24 cellular contexts compared by ENCODE assay signal in the genomic region with DNA sequence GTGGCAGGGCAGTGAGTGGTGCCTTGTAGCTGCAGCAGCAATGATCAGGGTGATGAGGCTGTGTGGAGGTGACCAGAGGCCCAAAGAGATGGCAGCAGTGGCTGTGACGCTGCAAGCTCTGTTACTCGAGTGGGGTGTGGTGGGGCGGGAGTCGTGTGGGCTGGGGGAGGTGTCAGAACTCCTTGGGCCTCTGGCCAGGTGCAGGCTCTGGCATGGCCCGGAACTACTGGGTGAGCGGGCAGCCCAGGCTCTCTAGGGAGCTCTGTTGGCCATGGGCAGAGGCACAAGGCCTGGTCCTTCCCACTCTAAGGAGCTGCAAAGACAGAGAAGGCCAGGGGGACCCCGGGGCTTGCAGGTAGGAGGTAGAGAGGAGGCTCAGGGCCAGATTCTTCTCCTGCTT.
DNase-seq lines count a peak whose midpoint lies in the region; ATAC-seq and TF ChIP-seq lines count a peak whose summit lies in the region.
"Had no signal": no experiment of that assay in that cellular context is flagged by ENCODE, and none has a peak within 500 bp of the region (broad histone marks: within the 10 kb centered on the region; RNA-seq: fewer than 3 reads in every experiment).

No MANE protein-coding gene starts in this region.

- H3K27ac ChIP-seq in adrenal gland (peak overlapping the region in 3 of 5 donors; percentile 47 to 74 (median 61)), lung (ENCODE audit: low read depth in 1 of 2, low read length in 1 of 2) (no peak overlapping the region), GM23338 (ENCODE audit: low read depth) (no peak overlapping the region)
- H3K27ac ChIP-seq: heart left ventricle, HL-60, psoas muscle had no signal

- no peak for TF ChIP-seq POLR2A in adrenal gland (IDR thresholded peaks at IDR 0.05)

- no peaks in the 10 kb centered on the region for H3K36me3 Mint-ChIP-seq in activated CD8-positive, alpha-beta T cell treated with anti-CD3 and anti-CD28 coated beads, Interleukin-2, amount 10 ng/mL, durations not matched to agents 7 days and 5 days (ENCODE audit: low read depth)
- H3K36me3 Mint-ChIP-seq in activated CD8-positive, alpha-beta T cell treated with anti-CD3 and anti-CD28 coated beads for 36 hours (ENCODE audit: low read depth) = no peaks in the 10 kb centered on the region
- H3K36me3 Mint-ChIP-seq in type B pancreatic cell (no peaks in the 10 kb centered on the region), GM23338 (ENCODE audit: low read depth) (no peaks in the 10 kb centered on the region)

- no peaks in the 10 kb centered on the region for H3K9me3 Mint-ChIP-seq in activated CD8-positive, alpha-beta T cell treated with anti-CD3 and anti-CD28 coated beads, Interleukin-2, amount 10 ng/mL, durations not matched to agents 7 days and 5 days (ENCODE audit: insufficient read depth)
- H3K9me3 Mint-ChIP-seq in activated CD8-positive, alpha-beta T cell treated with anti-CD3 and anti-CD28 coated beads for 36 hours = no peaks in the 10 kb centered on the region
- no peaks in the 10 kb centered on the region for H3K9me3 Mint-ChIP-seq in type B pancreatic cell
- H3K9me3 Mint-ChIP-seq in GM23338 = no peaks in the 10 kb centered on the region
- H3K9me3 Mint-ChIP-seq: activated T-cell treated with anti-CD3 and anti-CD28 coated beads, Interleukin-2, amount 50 U/mL, for 24 hours; stimulated activated naive CD8-positive, alpha-beta T cell treated with anti-CD3 and anti-CD28 coated beads, Interleukin-15, Interleukin-2, amounts not matched to agents 100 ng/mL and 50 ng/mL, for 24 hours; T-helper 1 cell treated with Interleukin-12 subunit alpha and Interleukin-12 subunit beta and Interleukin-4 antibody, amounts not matched to agents 30 μg/mL and 1 μg/mL, for 36 hours had no signal

- no peaks in the 10 kb centered on the region for H3K9me3 ChIP-seq in adrenal gland (replicated peaks in 1 of 3)
- no peaks in the 10 kb centered on the region for H3K9me3 ChIP-seq in lung (ENCODE audit: control insufficient read depth in 2 of 2, insufficient read depth in 1 of 2, low read length in 1 of 2)
- H3K9me3 ChIP-seq: BE2C, heart left ventricle, psoas muscle had no signal

- H3K4me1 Mint-ChIP-seq in activated CD8-positive, alpha-beta T cell treated with anti-CD3 and anti-CD28 coated beads, Interleukin-2, amount 10 ng/mL, durations not matched to agents 7 days and 5 days (ENCODE audit: low read depth) = no peaks in the 10 kb centered on the region
- H3K4me1 Mint-ChIP-seq in activated CD8-positive, alpha-beta T cell treated with anti-CD3 and anti-CD28 coated beads for 36 hours (ENCODE audit: low read depth) = no peaks in the 10 kb centered on the region
- H3K4me1 Mint-ChIP-seq in type B pancreatic cell (ENCODE audit: unreplicated experiment) (peaks cover 23% of the 10 kb centered on the region), GM23338 (peaks cover 2% of the 10 kb centered on the region; the same call in 2 of the 3 replicates)
- H3K4me1 Mint-ChIP-seq: activated CD4-positive, alpha-beta T cell treated with anti-CD3 and anti-CD28 coated beads for 36 hours had no signal

- no peaks in the 10 kb centered on the region for H3K79me2 ChIP-seq in GM23338 (replicated peaks; ENCODE audit: insufficient read depth)

- intact Hi-C loops in activated CD8-positive, alpha-beta T cell treated with anti-CD3 and anti-CD28 coated beads for 36 hours (cut with micrococcal nuclease) = no loop called here
- intact Hi-C loops in adrenal gland (cut with DNase I) = no loop called here

- no peaks in the 10 kb centered on the region for H4K20me1 ChIP-seq in GM23338 (replicated peaks; ENCODE audit: insufficient read depth)

- H2AFZ ChIP-seq in GM23338 = no peak overlapping the region

- DNase-seq in activated CD8-positive, alpha-beta T cell treated with anti-CD3 and anti-CD28 coated beads, Interleukin-2, amount 10 ng/mL, durations not matched to agents 7 days and 5 days = peak; percentile 16
- DNase-seq in activated CD8-positive, alpha-beta T cell treated with anti-CD3 and anti-CD28 coated beads for 36 hours = no peak
- DNase-seq in adrenal gland (peak in 1 of 7 donors; percentile 37), lung (ENCODE audit: low spot score) (peak; percentile 23), type B pancreatic cell (ENCODE audit: extremely low spot score, unreplicated experiment) (no peak), GM23338 (ENCODE audit: low spot score) (no peak), NOMO-1 (lab: John Stamatoyannopoulos, UW; ENCODE audit: unreplicated experiment in 2 of 2) (no peak)
- no peak for DNase-seq in activated CD4-positive, alpha-beta T cell treated with anti-CD3 and anti-CD28 coated beads for 1 hour
- DNase-seq: 8988T; activated CD4-positive, alpha-beta T cell treated with anti-CD3 and anti-CD28 coated beads for 36 hours; activated naive CD4-positive, alpha-beta T cell; activated T-cell treated with anti-CD3 and anti-CD28 coated beads, Interleukin-2, amount 50 U/mL, for 24 hours; BE2C; effector CD4-positive, alpha-beta T cell; heart left ventricle; Kasumi-1; NCI-H1694; NCI-H446 treated with DMSO at 0.1 percent for 48 hours; NCI-H82; psoas muscle had no signal

- TF ChIP-seq CTCF in activated CD8-positive, alpha-beta T cell treated with anti-CD3 and anti-CD28 coated beads for 36 hours (IDR thresholded peaks at IDR 0.05) = no peak
- TF ChIP-seq CTCF in adrenal gland (IDR thresholded peaks at IDR 0.05) = no peak
- TF ChIP-seq CTCF in lung (IDR thresholded peaks at IDR 0.05; ENCODE audit: control extremely low read depth, extremely low read depth) = no peak
- TF ChIP-seq CTCF in type B pancreatic cell (conservative IDR thresholded peaks at IDR 0.05) = no peak
- TF ChIP-seq CTCF in GM23338 (conservative IDR thresholded peaks at IDR 0.05; ENCODE audit: low read depth in 2 of 2) = no peak

- peaks cover 6% of the 10 kb centered on the region for H3K27me3 Mint-ChIP-seq in activated CD8-positive, alpha-beta T cell treated with anti-CD3 and anti-CD28 coated beads, Interleukin-2, amount 10 ng/mL, durations not matched to agents 7 days and 5 days (ENCODE audit: low read depth)
- peaks cover 1% of the 10 kb centered on the region for H3K27me3 Mint-ChIP-seq in activated CD8-positive, alpha-beta T cell treated with anti-CD3 and anti-CD28 coated beads for 36 hours
- H3K27me3 Mint-ChIP-seq in type B pancreatic cell = peaks cover 7% of the 10 kb centered on the region
- peaks cover 4% of the 10 kb centered on the region for H3K27me3 Mint-ChIP-seq in GM23338 (ENCODE audit: insufficient read depth, low read depth, poor library complexity)
- H3K27me3 Mint-ChIP-seq: activated CD4-positive, alpha-beta T cell treated with anti-CD3 and anti-CD28 coated beads for 36 hours; activated T-cell treated with anti-CD3 and anti-CD28 coated beads, Interleukin-2, amount 50 U/mL, for 24 hours; stimulated activated naive CD8-positive, alpha-beta T cell treated with anti-CD3 and anti-CD28 coated beads, Interleukin-15, Interleukin-2, amounts not matched to agents 100 ng/mL and 50 ng/mL, for 24 hours had no signal

- no peak for ATAC-seq in activated CD8-positive, alpha-beta T cell treated with anti-CD3 and anti-CD28 coated beads, Interleukin-2, amount 10 ng/mL, durations not matched to agents 7 days and 5 days
- ATAC-seq in activated CD8-positive, alpha-beta T cell treated with anti-CD3 and anti-CD28 coated beads for 36 hours = no peak
- ATAC-seq in lung (ENCODE audit: insufficient read depth, low FRiP score) (no peak), GM23338 (no peak; the same call in 1 of the 3 replicates)
- ATAC-seq: activated CD4-positive, alpha-beta T cell treated with anti-CD3 and anti-CD28 coated beads for 36 hours; HCT116; heart left ventricle; psoas muscle had no signal

- POLR2A ChIA-PET in activated CD8-positive, alpha-beta T cell treated with anti-CD3 and anti-CD28 coated beads, Interleukin-2, amount 10 ng/mL, durations not matched to agents 7 days and 5 days (lab: Charles Lee) = no interaction called here
- POLR2A ChIA-PET in activated CD8-positive, alpha-beta T cell treated with anti-CD3 and anti-CD28 coated beads for 36 hours (lab: Charles Lee) = no interaction called here

- no peak overlapping the region for H3K4me3 Mint-ChIP-seq in activated CD8-positive, alpha-beta T cell treated with anti-CD3 and anti-CD28 coated beads, Interleukin-2, amount 10 ng/mL, durations not matched to agents 7 days and 5 days
- no peak overlapping the region for H3K4me3 Mint-ChIP-seq in activated CD8-positive, alpha-beta T cell treated with anti-CD3 and anti-CD28 coated beads for 36 hours
- H3K4me3 Mint-ChIP-seq in type B pancreatic cell = no peak overlapping the region
- no peak overlapping the region for H3K4me3 Mint-ChIP-seq in GM23338
- H3K4me3 Mint-ChIP-seq: activated CD4-positive, alpha-beta T cell treated with anti-CD3 and anti-CD28 coated beads for 36 hours; activated T-cell treated with anti-CD3 and anti-CD28 coated beads, Interleukin-2, amount 50 U/mL, for 24 hours; stimulated activated naive CD8-positive, alpha-beta T cell treated with anti-CD3 and anti-CD28 coated beads, Interleukin-15, Interleukin-2, amounts not matched to agents 100 ng/mL and 50 ng/mL, for 24 hours; T-helper 1 cell treated with Interleukin-12 subunit alpha and Interleukin-12 subunit beta and Interleukin-4 antibody, amounts not matched to agents 30 μg/mL and 1 μg/mL, for 36 hours had no signal

- H3K27ac Mint-ChIP-seq in activated CD8-positive, alpha-beta T cell treated with anti-CD3 and anti-CD28 coated beads, Interleukin-2, amount 10 ng/mL, durations not matched to agents 7 days and 5 days = no peak overlapping the region
- H3K27ac Mint-ChIP-seq in activated CD8-positive, alpha-beta T cell treated with anti-CD3 and anti-CD28 coated beads for 36 hours = no peak overlapping the region
- peak overlapping the region; percentile 18 for H3K27ac Mint-ChIP-seq in type B pancreatic cell
- no peak overlapping the region for H3K27ac Mint-ChIP-seq in GM23338
- H3K27ac Mint-ChIP-seq: activated CD4-positive, alpha-beta T cell treated with anti-CD3 and anti-CD28 coated beads for 36 hours; activated T-cell treated with anti-CD3 and anti-CD28 coated beads, Interleukin-2, amount 50 U/mL, for 24 hours; stimulated activated naive CD8-positive, alpha-beta T cell treated with anti-CD3 and anti-CD28 coated beads, Interleukin-15, Interleukin-2, amounts not matched to agents 100 ng/mL and 50 ng/mL, for 24 hours; T-helper 1 cell treated with Interleukin-12 subunit alpha and Interleukin-12 subunit beta and Interleukin-4 antibody, amounts not matched to agents 30 μg/mL and 1 μg/mL, for 36 hours had no signal

- H3K36me3 ChIP-seq in adrenal gland (replicated peaks in 1 of 2) = no peaks in the 10 kb centered on the region
- no peaks in the 10 kb centered on the region for H3K36me3 ChIP-seq in lung (ENCODE audit: control insufficient read depth in 2 of 2, insufficient read depth in 2 of 2, low read length in 2 of 2)
- H3K36me3 ChIP-seq in GM23338 (ENCODE audit: insufficient read depth) = no peaks in the 10 kb centered on the region
- H3K36me3 ChIP-seq: BE2C, heart left ventricle had no signal

- peaks cover 15 to 27% of the 10 kb centered on the region in 2 donors for H3K4me1 ChIP-seq in adrenal gland (replicated peaks in 1 of 2)
- H3K4me1 ChIP-seq in lung (ENCODE audit: control insufficient read depth in 2 of 2, insufficient read depth in 2 of 2, low read length in 2 of 2) = peaks cover 0 to 10% of the 10 kb centered on the region in 2 donors
- no peaks in the 10 kb centered on the region for H3K4me1 ChIP-seq in GM23338 (ENCODE audit: insufficient read depth)
- H3K4me1 ChIP-seq: BE2C had no signal

- CTCF ChIA-PET in activated CD8-positive, alpha-beta T cell treated with anti-CD3 and anti-CD28 coated beads, Interleukin-2, amount 10 ng/mL, durations not matched to agents 7 days and 5 days (lab: Charles Lee) = interaction anchor here (0.9 kb wide), 1 partner anchor 23 kb away, joined by 3 read pairs; no protein-coding TSS in a partner anchor
- CTCF ChIA-PET in activated CD8-positive, alpha-beta T cell treated with anti-CD3 and anti-CD28 coated beads for 36 hours (lab: Charles Lee) = no interaction called here

- no peaks in the 10 kb centered on the region for H3K27me3 ChIP-seq in adrenal gland
- H3K27me3 ChIP-seq in lung (ENCODE audit: control insufficient read depth, insufficient read depth) = no peaks in the 10 kb centered on the region
- no peaks in the 10 kb centered on the region for H3K27me3 ChIP-seq in GM23338 (ENCODE audit: insufficient read depth)
- H3K27me3 ChIP-seq: heart left ventricle had no signal

- no peaks in the 10 kb centered on the region for H3F3A ChIP-seq in GM23338 (replicated peaks; ENCODE audit: low read depth)

- WGBS in adrenal gland, 4 donors = 60 to 78% (median 64%) methylated on average over 1 to 7 of the region's 7 CpGs
- WGBS in lung, 2 donors = 78 to 95% methylated on average over 6 to 7 of the region's 7 CpGs

- H3K9me2 ChIP-seq in GM23338 (ENCODE audit: insufficient read depth) = no peaks in the 10 kb centered on the region; the same call in 1 of the 2 replicates

- no peak overlapping the region for H3K4me2 ChIP-seq in GM23338

- H3K4me3 ChIP-seq in adrenal gland (no peak overlapping the region), lung (no peak overlapping the region), GM23338 (no peak overlapping the region)
- H3K4me3 ChIP-seq: heart left ventricle, psoas muscle had no signal

Comparison
In these comparisons a context has a peak if more than half of its experiments do, and no peak if none do; other contexts are left out.
1. DNase-seq: peak in activated CD8-positive, alpha-beta T cell treated with anti-CD3 and anti-CD28 coated beads, Interleukin-2, amount 10 ng/mL, durations not matched to agents 7 days and 5 days (single experiment) and lung (single experiment); none in activated CD8-positive, alpha-beta T cell treated with anti-CD3 and anti-CD28 coated beads for 36 hours (single experiment), type B pancreatic cell (single experiment), activated CD4-positive, alpha-beta T cell treated with anti-CD3 and anti-CD28 coated beads for 1 hour (single experiment), GM23338 (single experiment) and NOMO-1 (0 of 2).
2. H3K27ac ChIP-seq: peak in adrenal gland (3 of 5); none in lung (0 of 2) and GM23338 (single experiment).